ENCODE assay signal across 1 cellular context in the genomic region with DNA sequence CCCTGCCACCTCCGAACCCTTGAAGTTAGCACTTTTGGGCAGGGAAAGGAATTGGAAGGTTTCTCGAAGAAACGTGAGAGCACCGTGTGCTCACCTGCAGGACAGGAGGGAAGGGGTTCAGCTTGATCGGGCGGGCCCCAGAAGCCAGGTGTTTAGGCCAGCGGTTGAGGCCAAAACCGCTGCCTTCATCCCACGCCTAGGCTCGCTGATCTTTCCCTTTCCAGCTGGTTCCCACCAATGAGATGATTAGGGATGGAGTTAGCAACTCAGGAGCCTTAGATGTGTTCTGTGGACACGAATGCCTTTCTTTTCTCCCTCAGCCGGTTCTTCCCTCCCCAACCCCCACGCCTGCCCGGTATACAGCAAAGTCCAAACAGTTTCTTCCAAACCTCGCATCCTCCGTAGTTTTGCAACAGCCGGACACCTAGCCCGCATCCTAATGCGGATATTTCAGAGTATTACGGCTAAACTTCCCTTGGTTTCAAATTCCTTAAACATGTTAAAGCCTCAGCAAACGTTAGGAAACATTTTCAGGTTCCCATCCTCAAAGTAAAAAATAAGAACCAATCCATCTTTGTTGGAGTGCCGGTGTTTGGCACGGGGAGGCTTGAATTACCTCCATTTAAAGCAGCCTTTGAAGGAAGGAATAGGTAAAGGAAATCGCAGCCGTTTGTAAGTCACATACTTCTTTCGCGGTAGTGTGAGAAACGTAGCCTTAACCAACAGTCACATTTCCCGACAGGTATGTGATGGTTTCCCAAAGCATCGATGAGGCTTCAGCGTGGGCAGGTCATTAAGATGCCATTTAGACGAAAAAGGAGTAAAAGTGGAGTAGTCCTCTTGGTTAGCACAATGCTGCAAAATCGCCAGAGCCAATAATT.
A peak's percentile ranks its signal among the peaks of the same experiment; 100 is the strongest.
TF ChIP-seq lines count a peak whose summit lies in the region.

No MANE protein-coding gene starts in this region.

TF ChIP-seq in GM23338, 12 proteins besides CTCF, POLR2A, EP300 and RAD21 (continued from another document):
- TF ChIP-seq, protein P1, sequence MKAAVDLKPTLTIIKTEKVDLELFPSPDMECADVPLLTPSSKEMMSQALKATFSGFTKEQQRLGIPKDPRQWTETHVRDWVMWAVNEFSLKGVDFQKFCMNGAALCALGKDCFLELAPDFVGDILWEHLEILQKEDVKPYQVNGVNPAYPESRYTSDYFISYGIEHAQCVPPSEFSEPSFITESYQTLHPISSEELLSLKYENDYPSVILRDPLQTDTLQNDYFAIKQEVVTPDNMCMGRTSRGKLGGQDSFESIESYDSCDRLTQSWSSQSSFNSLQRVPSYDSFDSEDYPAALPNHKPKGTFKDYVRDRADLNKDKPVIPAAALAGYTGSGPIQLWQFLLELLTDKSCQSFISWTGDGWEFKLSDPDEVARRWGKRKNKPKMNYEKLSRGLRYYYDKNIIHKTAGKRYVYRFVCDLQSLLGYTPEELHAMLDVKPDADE (IDR thresholded peaks at IDR 0.05) = no peak
- TF ChIP-seq NANOG (IDR thresholded peaks at IDR 0.05; ENCODE audit: borderline replicate concordance) = no peak
- no peak for TF ChIP-seq ZNF331 (CRISPR knock-in tag; IDR thresholded peaks at IDR 0.05; ENCODE audit: low read depth)
- TF ChIP-seq EZH2 (IDR thresholded peaks at IDR 0.05; ENCODE audit: low read depth, unreplicated experiment) = peak; percentile 36
- TF ChIP-seq JUNB (IDR thresholded peaks at IDR 0.05; ENCODE audit: unreplicated experiment) = no peak
- no peak for TF ChIP-seq EZH2phosphoT487 (IDR thresholded peaks at IDR 0.05; ENCODE audit: unreplicated experiment)
- no peak for TF ChIP-seq STAT1 (IDR thresholded peaks at IDR 0.05; ENCODE audit: unreplicated experiment)
